Comparison of ENCODE assay signal across 9 cellular contexts in the genomic region with DNA sequence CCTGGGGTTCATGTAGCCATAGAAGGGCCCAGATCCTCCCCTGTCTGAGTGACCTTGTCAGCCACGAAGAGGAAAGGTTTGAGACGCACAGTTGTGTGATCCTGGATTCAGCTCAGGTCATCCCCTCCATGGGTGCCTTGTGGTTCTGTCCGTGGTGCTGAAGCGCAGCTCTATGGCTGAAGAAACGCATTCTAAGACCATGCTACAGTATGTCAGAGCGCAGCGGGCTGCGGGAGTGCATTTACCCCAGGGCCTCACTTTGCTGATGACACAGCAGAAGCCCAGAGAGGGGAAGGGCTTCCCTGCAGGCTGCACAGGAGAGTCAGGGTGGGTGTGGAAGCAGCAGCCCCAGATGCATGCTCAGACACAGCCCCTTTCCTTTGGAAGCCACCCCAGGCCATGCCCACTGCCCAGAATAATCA.
A peak's percentile ranks its signal among the peaks of the same experiment; 100 is the strongest.
DNase-seq lines count a peak whose midpoint lies in the region; ATAC-seq and TF ChIP-seq lines count a peak whose summit lies in the region.
"Had no signal": no experiment of that assay in that cellular context is flagged by ENCODE, and none has a peak within 500 bp of the region (broad histone marks: within the 10 kb centered on the region; RNA-seq: fewer than 3 reads in every experiment).

No MANE protein-coding gene starts in this region.

- in situ Hi-C loops in transverse colon (cut with MboI; ENCODE audit: low pct_ligation_motif_present in 1 of 4, low pct_unique_long_range_greater_than_20kb in 1 of 4, low sequenced_read_pairs in 3 of 4): no loop called here

- 29% methylated on average over 7 of the region's 8 CpGs; no CpG with 5 or more reads in 1 of the 2 donors for WGBS in transverse colon (ENCODE audit: low coverage in 1 of 2), 2 donors

- no peaks in the 10 kb centered on the region for H3K9me3 ChIP-seq in transverse colon

- no peak for TF ChIP-seq POLR2A in transverse colon (IDR thresholded peaks at IDR 0.05)

- H3K27me3 ChIP-seq in transverse colon: no peaks in the 10 kb centered on the region

- H3K4me1 ChIP-seq in transverse colon: no peaks in the 10 kb centered on the region

- H3K36me3 Mint-ChIP-seq in activated T-cell treated with anti-CD3 and anti-CD28 coated beads, Interleukin-2, amount 50 U/mL, for 4 hours (ENCODE audit: insufficient read depth): no peaks in the 10 kb centered on the region
- peaks cover 0 to 2% of the 10 kb centered on the region in 2 donors for H3K36me3 Mint-ChIP-seq in stimulated activated naive B cell treated with anti-CD40 and anti-IgM and Interleukin-4, amounts not matched to agents 10 μg/mL and 1 μg/mL and 100 μg/mL, for 72 hours

- H3K27me3 Mint-ChIP-seq in activated T-cell treated with anti-CD3 and anti-CD28 coated beads, Interleukin-2, amount 50 U/mL, for 4 hours (ENCODE audit: low read depth): peaks cover 23% of the 10 kb centered on the region
- peaks cover 28 to 49% of the 10 kb centered on the region in 2 donors for H3K27me3 Mint-ChIP-seq in stimulated activated naive B cell treated with anti-CD40 and anti-IgM and Interleukin-4, amounts not matched to agents 10 μg/mL and 1 μg/mL and 100 μg/mL, for 72 hours

- TF ChIP-seq EP300 in transverse colon (IDR thresholded peaks at IDR 0.05; ENCODE audit: low read depth): no peak

- no peak overlapping the region for H3K4me3 Mint-ChIP-seq in activated T-cell treated with anti-CD3 and anti-CD28 coated beads, Interleukin-2, amount 50 U/mL, for 4 hours
- no peak overlapping the region for H3K4me3 Mint-ChIP-seq in stimulated activated naive B cell treated with anti-CD40 and anti-IgM and Interleukin-4, amounts not matched to agents 10 μg/mL and 1 μg/mL and 100 μg/mL, for 72 hours

- no peaks in the 10 kb centered on the region for H3K4me1 Mint-ChIP-seq in activated T-cell treated with anti-CD3 and anti-CD28 coated beads, Interleukin-2, amount 50 U/mL, for 4 hours (ENCODE audit: low read depth)
- H3K4me1 Mint-ChIP-seq in stimulated activated naive B cell treated with anti-CD40 and anti-IgM and Interleukin-4, amounts not matched to agents 10 μg/mL and 1 μg/mL and 100 μg/mL, for 72 hours: peaks cover 2 to 5% of the 10 kb centered on the region in 2 donors

- H3K4me3 ChIP-seq in fibroblast of the aortic adventitia (ENCODE audit: low read depth, low read length): no peak overlapping the region
- H3K4me3 ChIP-seq in transverse colon: no peak overlapping the region

- H3K27ac ChIP-seq in transverse colon: no peak overlapping the region
- H3K27ac ChIP-seq: C4-2B had no signal

- intact Hi-C loops in transverse colon (cut with DNase I; ENCODE audit: low total_unique reads): no loop called here

- ATAC-seq in activated T-cell treated with anti-CD3 and anti-CD28 coated beads, Interleukin-2, amount 50 U/mL, for 4 hours: no peak
- ATAC-seq in stimulated activated naive B cell treated with anti-CD40 and anti-IgM and Interleukin-4, amounts not matched to agents 10 μg/mL and 1 μg/mL and 100 μg/mL, for 72 hours (replicated peaks): peak; percentile 39 to 48

- DNase-seq in activated T-cell treated with anti-CD3 and anti-CD28 coated beads for 48 hours (ENCODE audit: low read depth): peak; percentile 8
- no peak for DNase-seq in activated T-cell treated with anti-CD3 and anti-CD28 coated beads, Interleukin-2, amount 50 U/mL, for 4 hours
- peak; percentile 50 for DNase-seq in RKO (ENCODE audit: low spot score)
- peak; percentile 40 for DNase-seq in fibroblast of the aortic adventitia (ENCODE audit: low read depth)
- DNase-seq in stimulated activated naive B cell treated with anti-CD40 and anti-IgM and Interleukin-4, amounts not matched to agents 10 μg/mL and 1 μg/mL and 100 μg/mL, for 72 hours: no peak
- no peak for DNase-seq in transverse colon
- DNase-seq in SHP77 (lab: John Stamatoyannopoulos, UW): no peak
- no peak for DNase-seq in cerebellar cortex (ENCODE audit: low spot score)

- no peaks in the 10 kb centered on the region for H3K36me3 ChIP-seq in transverse colon

- no peaks in the 10 kb centered on the region for H3K9me3 Mint-ChIP-seq in activated T-cell treated with anti-CD3 and anti-CD28 coated beads, Interleukin-2, amount 50 U/mL, for 4 hours
- H3K9me3 Mint-ChIP-seq in stimulated activated naive B cell treated with anti-CD40 and anti-IgM and Interleukin-4, amounts not matched to agents 10 μg/mL and 1 μg/mL and 100 μg/mL, for 72 hours: peaks cover 3 to 4% of the 10 kb centered on the region in 2 donors

- no peak overlapping the region for H3K27ac Mint-ChIP-seq in stimulated activated naive B cell treated with anti-CD40 and anti-IgM and Interleukin-4, amounts not matched to agents 10 μg/mL and 1 μg/mL and 100 μg/mL, for 72 hours

- no peak for TF ChIP-seq CTCF in fibroblast of the aortic adventitia (IDR thresholded peaks at IDR 0.05; ENCODE audit: insufficient read depth, low read length)
- no peak for TF ChIP-seq CTCF in transverse colon (IDR thresholded peaks at IDR 0.05)

Comparison
In these comparisons a context has a peak if more than half of its experiments do, and no peak if none do; other contexts are left out.
1. DNase-seq: peak in activated T-cell treated with anti-CD3 and anti-CD28 coated beads for 48 hours (single experiment), RKO (single experiment) and fibroblast of the aortic adventitia (single experiment); none in activated T-cell treated with anti-CD3 and anti-CD28 coated beads, Interleukin-2, amount 50 U/mL, for 4 hours (single experiment), stimulated activated naive B cell treated with anti-CD40 and anti-IgM and Interleukin-4, amounts not matched to agents 10 μg/mL and 1 μg/mL and 100 μg/mL, for 72 hours (single experiment), transverse colon (single experiment), SHP77 (0 of 2) and cerebellar cortex (single experiment).
2. ATAC-seq: peak in stimulated activated naive B cell treated with anti-CD40 and anti-IgM and Interleukin-4, amounts not matched to agents 10 μg/mL and 1 μg/mL and 100 μg/mL, for 72 hours (2 of 2); none in activated T-cell treated with anti-CD3 and anti-CD28 coated beads, Interleukin-2, amount 50 U/mL, for 4 hours (0 of 2).